In genomic region chr1:204401747-204402146, GRCh38 we compare ENCODE assay signal across 23 cellular contexts. TPM values are rescaled to one million over a fixed set of nuclear protein-coding genes. Genes with fewer than 3 reads are reported as not detected.
DNase-seq lines count a peak whose midpoint lies in the region; ATAC-seq, FAIRE-seq and TF ChIP-seq lines count a peak whose summit lies in the region.
"Had no signal": no experiment of that assay in that cellular context is flagged by ENCODE, and none has a peak within 500 bp of the region (broad histone marks: within the 10 kb centered on the region; RNA-seq: fewer than 3 reads in every experiment).

No MANE protein-coding gene starts in this region.

- peaks cover 23% of the 10 kb centered on the region for H3K4me1 ChIP-seq in CD4-positive, CD25-positive, alpha-beta regulatory T cell (ENCODE audit: control insufficient read depth, insufficient read depth, low read length, poor library complexity, severe bottlenecking)
- peaks cover 4 to 11% of the 10 kb centered on the region in 2 experiments; a peak in 4 of 5 replicates for H3K4me1 ChIP-seq in K562 (replicated peaks in 1 of 2; ENCODE audit: control insufficient read depth in 2 of 2, insufficient read depth in 2 of 2, low read length in 2 of 2)

- in situ Hi-C loops in K562 (cut with MboI) = no loop called here

- H3K27ac ChIP-seq in CD4-positive, CD25-positive, alpha-beta regulatory T cell (ENCODE audit: insufficient read depth, low read length, poor library complexity, severe bottlenecking) = peak overlapping the region; percentile 38
- H3K27ac ChIP-seq in K562 (ENCODE audit: extremely low read depth, low read depth, low read length) = no peak overlapping the region

- TF ChIP-seq CTCF in K562 (IDR thresholded peaks at IDR 0.05 in 2 of 3, conservative IDR thresholded peaks at IDR 0.05 in 1 of 3; ENCODE audit: insufficient read depth in 2 of 3, low read depth in 1 of 3, low read length in 3 of 3) (no peak), osteocyte (IDR thresholded peaks at IDR 0.05) (no peak)

- H3K4me2 ChIP-seq in K562 (ENCODE audit: insufficient read depth, low read length) = no peak overlapping the region

- DNase-seq in activated T-cell treated with anti-CD3 and anti-CD28 coated beads, Interleukin-2, amount 50 U/mL, for 24 hours = no peak
- DNase-seq in activated T-cell treated with anti-CD3 and anti-CD28 coated beads, Interleukin-2, amount 50 U/mL, for 1 hour = no peak
- DNase-seq in CD4-positive, CD25-positive, alpha-beta regulatory T cell = no peak
- no peak for DNase-seq in K562 (ENCODE audit: extremely low read depth in 1 of 4, low spot score in 3 of 4)
- DNase-seq in osteocyte (ENCODE audit: extremely low spot score, unreplicated experiment) = peak; percentile 2
- no peak for DNase-seq in NOMO-1 treated with DMSO at 0.1 percent for 48 hours (lab: John Stamatoyannopoulos, UW; ENCODE audit: unreplicated experiment)
- no peak for DNase-seq in T-cell
- DNase-seq: ACHN; C1 segment of cervical spinal cord; COR-L47; DMS 273 treated with DMSO at 0.1 percent for 48 hours; DND-41; MM.1S; NCI-H1092; NCI-H1436 treated with DMSO at 0.1 percent for 48 hours; NCI-H2081 treated with DMSO at 0.1 percent for 48 hours; NCI-H748 treated with DMSO at 0.1 percent for 48 hours; NK-92 treated with Interleukin-12 subunit alpha and Interleukin-12 subunit beta, amount 100 ng/mL, for 24 hours had no signal

- no peak for FAIRE-seq in K562 (lab: Jason Lieb, UNC)
- FAIRE-seq: H1, RCC 7860 had no signal

- no peaks in the 10 kb centered on the region for H3K9me3 ChIP-seq in CD4-positive, CD25-positive, alpha-beta regulatory T cell (ENCODE audit: control insufficient read depth in 2 of 2, low read length in 2 of 2)
- no peaks in the 10 kb centered on the region for H3K9me3 ChIP-seq in K562 (replicated peaks; ENCODE audit: control insufficient read depth, insufficient read depth, low read depth, low read length)

- ATAC-seq in CD4-positive, CD25-positive, alpha-beta regulatory T cell (ENCODE audit: low read depth in 2 of 2) = no peak
- ATAC-seq in K562 = peak; percentile 12
- ATAC-seq in T-cell (replicated peaks in 1 of 4) = no peak
- ATAC-seq: Right ventricle myocardium inferior had no signal

- peak overlapping the region in 1 of 2 experiments; percentile 65; a peak in 1 of 4 replicates for H3K9ac ChIP-seq in K562 (ENCODE audit: insufficient read depth in 1 of 2, low read depth in 2 of 2, low read length in 2 of 2)

- H3K4me3 Mint-ChIP-seq in activated T-cell treated with anti-CD3 and anti-CD28 coated beads, Interleukin-2, amount 50 U/mL, for 24 hours = no peak overlapping the region
- no peak overlapping the region for H3K4me3 Mint-ChIP-seq in CD4-positive, CD25-positive, alpha-beta regulatory T cell
- H3K4me3 Mint-ChIP-seq in osteocyte (ENCODE audit: unreplicated experiment) (no peak overlapping the region), T-cell (no peak overlapping the region)

- H3K36me3 Mint-ChIP-seq in activated T-cell treated with anti-CD3 and anti-CD28 coated beads, Interleukin-2, amount 50 U/mL, for 24 hours (ENCODE audit: low read depth) = peaks cover 90% of the 10 kb centered on the region
- peaks cover 29% of the 10 kb centered on the region for H3K36me3 Mint-ChIP-seq in CD4-positive, CD25-positive, alpha-beta regulatory T cell
- H3K36me3 Mint-ChIP-seq in osteocyte (ENCODE audit: unreplicated experiment) (peaks cover 38% of the 10 kb centered on the region), T-cell (peaks cover 35% of the 10 kb centered on the region)

- H4K20me1 ChIP-seq in K562 (replicated peaks; ENCODE audit: control insufficient read depth, insufficient read depth, low read length) = peaks cover 14% of the 10 kb centered on the region

- intact Hi-C loops in K562 (cut with micrococcal nuclease) = no loop called here

- TF ChIP-seq EP300 in K562 (IDR thresholded peaks at IDR 0.05; ENCODE audit: low read length) = no peak

- peaks cover 81% of the 10 kb centered on the region for H3K36me3 ChIP-seq in CD4-positive, CD25-positive, alpha-beta regulatory T cell (ENCODE audit: control insufficient read depth, insufficient read depth, low read length)
- peaks cover 72% of the 10 kb centered on the region for H3K36me3 ChIP-seq in K562 (ENCODE audit: control insufficient read depth, insufficient read depth, low read length)

- BruUV-seq in K562 (replicated peaks; lab: Mats Ljungman, UMichigan) = no TSS peak

- POLR2A ChIA-PET in K562 (lab: Yijun Ruan, JAX) (interaction anchor here (0.6 to 7.9 kb wide), 5 partner anchors 7 to 119 kb away, joined by 3 to 87 read pairs (median 4); no protein-coding TSS in a partner anchor), T-cell (lab: Charles Lee) (interaction anchor here in 1 of 2 donors (0.6 kb wide), 1 partner anchor 16 kb away, joined by 4 read pairs; no protein-coding TSS in a partner anchor)

- H3K27me3 ChIP-seq in CD4-positive, CD25-positive, alpha-beta regulatory T cell (ENCODE audit: control insufficient read depth, insufficient read depth, low read length) = no peaks in the 10 kb centered on the region
- H3K27me3 ChIP-seq in K562 (ENCODE audit: control insufficient read depth in 2 of 2, insufficient read depth in 2 of 2, low read length in 2 of 2) = no peaks in the 10 kb centered on the region

- TF ChIP-seq RAD21 in K562 (CRISPR knock-in tag; conservative IDR thresholded peaks at IDR 0.05 in 1 of 2, IDR thresholded peaks at IDR 0.05 in 1 of 2) = no peak

- H3K79me2 ChIP-seq in K562 (ENCODE audit: control insufficient read depth, insufficient read depth, low read length) = peaks cover 33% of the 10 kb centered on the region

- no peaks in the 10 kb centered on the region for H3K9me1 ChIP-seq in K562 (ENCODE audit: control insufficient read depth, insufficient read depth, low read length)

- CTCF ChIA-PET in K562 (lab: Yijun Ruan, JAX; ENCODE audit: low intra/inter-chr PET ratio) = no interaction called here
- CTCF ChIA-PET in T-cell (lab: Charles Lee) = interaction anchor here in 1 of 2 donors (0.7 kb wide), 1 partner anchor 38 kb away, joined by 3 read pairs; no protein-coding TSS in a partner anchor

- peaks cover 35% of the 10 kb centered on the region for H3K4me1 Mint-ChIP-seq in activated T-cell treated with anti-CD3 and anti-CD28 coated beads, Interleukin-2, amount 50 U/mL, for 24 hours (ENCODE audit: low read depth)
- H3K4me1 Mint-ChIP-seq in CD4-positive, CD25-positive, alpha-beta regulatory T cell = peaks cover 23 to 52% (median 30%) of the 10 kb centered on the region in 4 donors
- H3K4me1 Mint-ChIP-seq in osteocyte (ENCODE audit: unreplicated experiment) (peaks cover 13% of the 10 kb centered on the region), T-cell (peaks cover 22 to 40% (median 29%) of the 10 kb centered on the region in 3 donors)

- 69% methylated on average over 4 of the region's 4 CpGs for WGBS in K562 (ENCODE audit: insufficient coverage, low coverage, missing lambda C conversion rate)

- peak overlapping the region; percentile 42 for H3K27ac Mint-ChIP-seq in activated T-cell treated with anti-CD3 and anti-CD28 coated beads, Interleukin-2, amount 50 U/mL, for 24 hours
- peak overlapping the region in 2 of 3 donors; percentile 15 to 26 for H3K27ac Mint-ChIP-seq in CD4-positive, CD25-positive, alpha-beta regulatory T cell
- H3K27ac Mint-ChIP-seq in osteocyte (ENCODE audit: unreplicated experiment) = no peak overlapping the region
- peak overlapping the region in 1 of 2 donors; percentile 39 for H3K27ac Mint-ChIP-seq in T-cell

- no peaks in the 10 kb centered on the region for H3K9me3 Mint-ChIP-seq in activated T-cell treated with anti-CD3 and anti-CD28 coated beads, Interleukin-2, amount 50 U/mL, for 24 hours
- H3K9me3 Mint-ChIP-seq in CD4-positive, CD25-positive, alpha-beta regulatory T cell = no peaks in the 10 kb centered on the region
- H3K9me3 Mint-ChIP-seq in osteocyte (ENCODE audit: unreplicated experiment) = no peaks in the 10 kb centered on the region
- H3K9me3 Mint-ChIP-seq in T-cell = no peaks in the 10 kb centered on the region

- H3K4me3 ChIP-seq in CD4-positive, CD25-positive, alpha-beta regulatory T cell (ENCODE audit: low read depth, low read length) = no peak overlapping the region
- H3K4me3 ChIP-seq in K562 = no peak overlapping the region

- no peaks in the 10 kb centered on the region for H3K27me3 Mint-ChIP-seq in activated T-cell treated with anti-CD3 and anti-CD28 coated beads, Interleukin-2, amount 50 U/mL, for 24 hours
- H3K27me3 Mint-ChIP-seq in CD4-positive, CD25-positive, alpha-beta regulatory T cell = no peaks in the 10 kb centered on the region
- H3K27me3 Mint-ChIP-seq in osteocyte (ENCODE audit: unreplicated experiment) (no peaks in the 10 kb centered on the region), T-cell (no peaks in the 10 kb centered on the region)

- no peak overlapping the region for H2AFZ ChIP-seq in K562 (ENCODE audit: low read depth, low read length)

- TF ChIP-seq POLR2A in K562 (conservative IDR thresholded peaks at IDR 0.05) = no peak

RNA-seq across cellular contexts. Expression of gene PPP1R15B, which starts 9.9 kb away (rescaled TPM):
- 239 TPM for total RNA-seq in CD4-positive, CD25-positive, alpha-beta regulatory T cell
- 10 to 100 TPM; 13.2 to 24.2 (median 21.1) TPM for polyA plus RNA-seq in CD4-positive, CD25-positive, alpha-beta regulatory T cell
- 89.5 and 106 TPM in 2 replicates for total RNA-seq in K562 (2011; cell fraction: chromatin; rRNA removed; ENCODE audit: low replicate concordance)
- total RNA-seq in K562 (2011; cell fraction: nucleolus; rRNA removed) = 92.1 and 92.6 TPM in 2 replicates
- 106 and 121 TPM in 2 replicates for total RNA-seq in K562 (2011; cell fraction: nucleoplasm; rRNA removed)
- total RNA-seq in K562 (2014; rRNA removed) (30.8 and 32.3 TPM in 2 replicates), K562 (2014; rRNA removed; fragmentation: Illumina TruSeq; extraction: Trizol) (42.2 and 45.5 TPM in 2 replicates), K562 (2015; rRNA removed; fragmentation: Illumina TruSeq; extraction: Trizol) (30.6 and 32.4 TPM in 2 replicates), K562 (2021) (46.5 and 48.1 TPM in 2 replicates), osteocyte (46.1 and 47.4 TPM in 2 replicates), T-cell (100 to 1,000 TPM in 2 of 5 donors, 10 to 100 TPM in 3; 67.9 to 151 (median 70.6) TPM)
- polyA plus RNA-seq in K562 (2011; rRNA removed) (24.6 and 27.0 TPM in 2 replicates), K562 (2014; fragmentation: Illumina TruSeq; extraction: Trizol) (34.2 and 36.5 TPM in 2 replicates), K562 (2014; fragmentation: Nextera tagmentation; extraction: Ambion mirVana) (10 to 100 TPM; 17.0 to 24.7 TPM), K562 (2014; rRNA removed) (26.9 and 27.2 TPM in 2 replicates)
- 19.2 and 23.1 TPM in 2 replicates for polyA plus RNA-seq in K562 (2011; cell fraction: cytosol; rRNA removed)
- polyA plus RNA-seq in K562 (2011; cell fraction: nucleus; rRNA removed) = 18.4 and 20.5 TPM in 2 replicates
- polyA plus RNA-seq in K562 (2012) = 15.8 and 22.5 TPM in 2 replicates
- polyA minus RNA-seq in K562 (2011; rRNA and poly(A)+ RNA removed) = 47.0 and 63.2 TPM in 2 replicates
- 38.7 and 39.2 TPM in 2 replicates for polyA minus RNA-seq in K562 (2011; cell fraction: cytosol; rRNA and poly(A)+ RNA removed)
- 36.5 and 72.2 TPM in 2 replicates for polyA minus RNA-seq in K562 (2011; cell fraction: nucleus; rRNA and poly(A)+ RNA removed)

RNA-seq across cellular contexts. Expression of gene PLEKHA6, which starts 42.0 kb away (rescaled TPM):
- total RNA-seq in CD4-positive, CD25-positive, alpha-beta regulatory T cell = 0.17 TPM
- polyA plus RNA-seq in CD4-positive, CD25-positive, alpha-beta regulatory T cell = not detected
- 0.09 and 0.14 TPM in 2 replicates for total RNA-seq in K562 (2011; cell fraction: chromatin; rRNA removed; ENCODE audit: low replicate concordance)
- total RNA-seq in K562 (2011; cell fraction: nucleolus; rRNA removed) = 0.17 TPM in 1 of 2 replicates, not detected in the other
- total RNA-seq in K562 (2011; cell fraction: nucleoplasm; rRNA removed) = 0.15 TPM in 1 of 2 replicates, not detected in the other
- total RNA-seq in K562 (2014; rRNA removed) (not detected in 2 replicates), K562 (2014; rRNA removed; fragmentation: Illumina TruSeq; extraction: Trizol) (not detected in 2 replicates), K562 (2015; rRNA removed; fragmentation: Illumina TruSeq; extraction: Trizol) (0.04 and 0.34 TPM in 2 replicates), K562 (2021) (0.29 and 0.33 TPM in 2 replicates), osteocyte (0.24 and 0.26 TPM in 2 replicates), T-cell (1 to 10 TPM in 3 of 5 donors, under 1 TPM in 2; 0.38 to 1.9 (median 1.4) TPM)
- polyA plus RNA-seq in K562 (2011; rRNA removed) (0.01 TPM in 2 replicates), K562 (2014; fragmentation: Illumina TruSeq; extraction: Trizol) (not detected in 2 replicates), K562 (2014; fragmentation: Nextera tagmentation; extraction: Ambion mirVana) (under 1 TPM in 1 of 2 experiments, not detected in 1; under 0.01 TPM), K562 (2014; rRNA removed) (0.01 TPM in 1 of 2 replicates, not detected in the other)
- 0.01 TPM in 1 of 2 replicates, not detected in the other for polyA plus RNA-seq in K562 (2011; cell fraction: cytosol; rRNA removed)
- polyA plus RNA-seq in K562 (2011; cell fraction: nucleus; rRNA removed) = 0.06 and 0.24 TPM in 2 replicates
- polyA plus RNA-seq in K562 (2012) = 0.21 and 0.35 TPM in 2 replicates
- 0.04 and 0.06 TPM in 2 replicates for polyA minus RNA-seq in K562 (2011; rRNA and poly(A)+ RNA removed)
- not detected in 2 replicates for polyA minus RNA-seq in K562 (2011; cell fraction: cytosol; rRNA and poly(A)+ RNA removed)
- polyA minus RNA-seq in K562 (2011; cell fraction: nucleus; rRNA and poly(A)+ RNA removed) = under 0.01 and 0.11 TPM in 2 replicates
- total RNA-seq: G401, OCI-LY7 had no signal
